Comparison of ENCODE assay signal across 8 cellular contexts in the genomic region with DNA sequence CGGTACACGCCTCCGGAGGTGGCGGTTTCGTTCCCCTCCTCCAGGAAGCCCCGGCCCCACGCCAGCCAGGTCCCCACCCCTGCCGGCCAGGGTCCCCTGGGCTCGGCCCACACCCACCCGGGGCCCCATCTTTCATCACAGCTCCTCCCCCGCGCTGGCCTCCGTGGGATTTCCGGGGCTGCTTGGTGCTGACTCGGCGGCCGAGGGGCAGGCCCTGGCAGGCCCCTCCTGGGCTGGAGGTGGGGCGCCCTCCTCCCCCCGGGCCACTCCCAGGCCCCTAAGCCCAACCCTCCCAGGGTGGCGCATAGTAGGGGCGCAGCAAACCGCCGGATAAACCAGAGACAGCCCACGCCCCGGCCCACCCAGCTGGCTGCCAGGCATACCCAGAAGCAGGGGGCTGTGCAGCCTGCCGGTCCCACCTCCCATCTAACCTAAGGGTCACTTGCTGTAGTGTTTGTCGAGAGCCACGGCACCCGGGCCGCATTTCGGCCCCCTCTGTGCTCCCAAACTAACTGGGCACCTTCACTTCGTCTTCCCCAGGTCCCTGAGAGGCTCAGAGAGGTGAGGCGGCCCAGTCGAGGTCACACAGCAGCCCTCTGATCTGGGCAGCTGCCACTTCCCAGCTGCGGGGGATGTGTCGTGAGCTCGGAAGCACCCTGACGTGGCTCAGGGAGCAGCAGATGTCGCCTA. TPM values are rescaled to one million over a fixed set of nuclear protein-coding genes. Genes with fewer than 3 reads are reported as not detected.
DNase-seq lines count a peak whose midpoint lies in the region; ATAC-seq, FAIRE-seq and TF ChIP-seq lines count a peak whose summit lies in the region.

No MANE protein-coding gene starts in this region.

- 73% methylated on average over 9 of the region's 39 CpGs for WGBS in A549 (ENCODE audit: missing lambda C conversion rate)
- WGBS in thymus = 89% methylated on average over 39 of the region's 39 CpGs

- no peak for TF ChIP-seq EP300 in A549 (IDR thresholded peaks at IDR 0.05)

- peaks cover 62% of the 10 kb centered on the region for H3K4me1 ChIP-seq in A549
- peaks cover 76% of the 10 kb centered on the region for H3K4me1 ChIP-seq in lower lobe of right lung
- H3K4me1 ChIP-seq in thymus (ENCODE audit: control insufficient read depth, insufficient read depth, low read length) = peaks cover 10% of the 10 kb centered on the region

- H3K9me3 ChIP-seq in A549 = no peaks in the 10 kb centered on the region
- no peaks in the 10 kb centered on the region for H3K9me3 ChIP-seq in lower lobe of right lung
- no peaks in the 10 kb centered on the region for H3K9me3 ChIP-seq in thymus (ENCODE audit: control insufficient read depth)

- CTCF ChIA-PET in A549 (lab: Yijun Ruan, JAX) = no interaction called here

- POLR2A ChIA-PET in A549 (lab: Yijun Ruan, JAX) = no interaction called here

- H3K36me3 ChIP-seq in lower lobe of right lung (peaks cover 12% of the 10 kb centered on the region), thymus (ENCODE audit: control insufficient read depth, insufficient read depth) (peaks cover 45% of the 10 kb centered on the region)

- FAIRE-seq in A549 (lab: Jason Lieb, UNC) = no peak

- TF ChIP-seq CTCF in A549 (IDR thresholded peaks at IDR 0.05) = no peak
- no peak for TF ChIP-seq CTCF in lower lobe of right lung (IDR thresholded peaks at IDR 0.05)

- no peak overlapping the region for H3K4me3 ChIP-seq in A549
- H3K4me3 ChIP-seq in lower lobe of right lung = peak overlapping the region; percentile 43
- H3K4me3 ChIP-seq in thymus (ENCODE audit: low read length) = peak overlapping the region; percentile 7

- intact Hi-C loops in lower lobe of right lung (cut with DNase I) = no loop called here

- DNase-seq in A549 (ENCODE audit: low read depth in 1 of 2, low spot score in 1 of 2) = no peak
- peak; percentile 53 for DNase-seq in MV-4-11 (lab: John Stamatoyannopoulos, UW)
- DNase-seq in lower lobe of right lung = peak; percentile 75
- DNase-seq in COLO668 (lab: John Stamatoyannopoulos, UW; ENCODE audit: unreplicated experiment) = no peak
- DNase-seq in epidermal melanocyte (ENCODE audit: insufficient read length, low spot score) = no peak
- no peak for DNase-seq in cerebellar nuclear complex (lab: John Stamatoyannopoulos, UW)

- no peak for ATAC-seq in A549
- ATAC-seq in lower lobe of right lung = peak; percentile 3 to 17

- TF ChIP-seq RAD21 in A549 (conservative IDR thresholded peaks at IDR 0.05 in 1 of 2, IDR thresholded peaks at IDR 0.05 in 1 of 2) = no peak

- H3K27me3 ChIP-seq in lower lobe of right lung (ENCODE audit: low read depth) = no peaks in the 10 kb centered on the region
- H3K27me3 ChIP-seq in thymus (ENCODE audit: control insufficient read depth, insufficient read depth) = no peaks in the 10 kb centered on the region

- H3K27ac ChIP-seq in A549 (peak overlapping the region; percentile 93 to 96), angular gyrus (ENCODE audit: low read depth, low read length) (peak overlapping the region; percentile 97), lower lobe of right lung (peak overlapping the region; percentile 94), thymus (ENCODE audit: low read depth) (peak overlapping the region; percentile 83)

- TF ChIP-seq POLR2A in A549 (IDR thresholded peaks at IDR 0.05; ENCODE audit: low read length) = no peak

- peak overlapping the region; percentile 90 for H3K4me2 ChIP-seq in A549

TF ChIP-seq in A549, 52 proteins besides CTCF, POLR2A, EP300 and RAD21:
- TF ChIP-seq HOXA7 (CRISPR knock-in tag; IDR thresholded peaks at IDR 0.05) = no peak
- TF ChIP-seq ZFP36 (IDR thresholded peaks at IDR 0.05; ENCODE audit: borderline replicate concordance, partially characterized antibody) = peak; percentile 52
- TF ChIP-seq CEBPB (IDR thresholded peaks at IDR 0.05) = no peak
- TF ChIP-seq, protein P1, sequence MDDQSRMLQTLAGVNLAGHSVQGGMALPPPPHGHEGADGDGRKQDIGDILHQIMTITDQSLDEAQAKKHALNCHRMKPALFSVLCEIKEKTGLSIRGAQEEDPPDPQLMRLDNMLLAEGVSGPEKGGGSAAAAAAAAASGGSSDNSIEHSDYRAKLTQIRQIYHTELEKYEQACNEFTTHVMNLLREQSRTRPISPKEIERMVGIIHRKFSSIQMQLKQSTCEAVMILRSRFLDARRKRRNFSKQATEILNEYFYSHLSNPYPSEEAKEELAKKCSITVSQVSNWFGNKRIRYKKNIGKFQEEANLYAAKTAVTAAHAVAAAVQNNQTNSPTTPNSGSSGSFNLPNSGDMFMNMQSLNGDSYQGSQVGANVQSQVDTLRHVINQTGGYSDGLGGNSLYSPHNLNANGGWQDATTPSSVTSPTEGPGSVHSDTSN (IDR thresholded peaks at IDR 0.05) = no peak

RNA-seq across cellular contexts. Expression of a gene that starts 6.6 kb away (rescaled TPM):
- polyA plus RNA-seq in A549 (2011; rRNA removed) (2.2 and 2.3 TPM in 2 replicates), A549 (2017; fragmentation: RNase III; extraction: RNeasy Plus Mini Kit Qiagen cat#74134 plus additional on column Dnase treatment) (10.2 to 11.6 TPM (median 11.4 TPM) in 3 replicates), thymus (9.4 TPM)
- 7.0 and 12.5 TPM in 2 replicates for polyA plus RNA-seq in A549 (2012; cell fraction: cytosol; rRNA removed)
- 15.8 and 26.9 TPM in 2 replicates for polyA plus RNA-seq in A549 (2012; cell fraction: nucleus; rRNA removed)
- 2.6 and 3.7 TPM in 2 replicates for polyA minus RNA-seq in A549 (2011; rRNA and poly(A)+ RNA removed)
- total RNA-seq in lower lobe of right lung = 51.9 TPM

RNA-seq across cellular contexts. Expression of a gene that starts 52.5 kb away (rescaled TPM):
- polyA plus RNA-seq in A549 (2011; rRNA removed) (4.5 and 5.2 TPM in 2 replicates), A549 (2017; fragmentation: RNase III; extraction: RNeasy Plus Mini Kit Qiagen cat#74134 plus additional on column Dnase treatment) (10.6 to 12.8 TPM (median 11.3 TPM) in 3 replicates), thymus (10.8 TPM)
- polyA plus RNA-seq in A549 (2012; cell fraction: cytosol; rRNA removed) = 8.6 and 11.9 TPM in 2 replicates
- polyA plus RNA-seq in A549 (2012; cell fraction: nucleus; rRNA removed) = 17.1 and 17.4 TPM in 2 replicates
- 8.8 and 10.8 TPM in 2 replicates for polyA minus RNA-seq in A549 (2011; rRNA and poly(A)+ RNA removed)
- total RNA-seq in lower lobe of right lung = 27.6 TPM

Comparison
In these comparisons a context has a peak if more than half of its experiments do, and no peak if none do; other contexts are left out.
1. ATAC-seq: peak in lower lobe of right lung (2 of 2); none in A549 (0 of 2).
2. DNase-seq: peak in MV-4-11 (single experiment) and lower lobe of right lung (single experiment); none in A549 (0 of 2), COLO668 (single experiment), epidermal melanocyte (single experiment) and cerebellar nuclear complex (0 of 2).
3. Peak in every context shown above with its lines, with median percentiles within 50 percentile points of each other: H3K27ac ChIP-seq.